Comparison of ENCODE assay signal across 8 cellular contexts in genomic region chr2:55518846-55519167, GRCh38. TPM values are rescaled to one million over a fixed set of nuclear protein-coding genes. Genes with fewer than 3 reads are reported as not detected.
A peak's percentile ranks its signal among the peaks of the same experiment; 100 is the strongest.
DNase-seq lines count a peak whose midpoint lies in the region; ATAC-seq, FAIRE-seq and TF ChIP-seq lines count a peak whose summit lies in the region.

No MANE protein-coding gene starts in this region.

- no peaks in the 10 kb centered on the region for H3F3A ChIP-seq in Loucy (ENCODE audit: low read depth)

- peak overlapping the region; percentile 91 for H3K27ac Mint-ChIP-seq in astrocyte (ENCODE audit: unreplicated experiment)

- H3K9ac ChIP-seq in Loucy (ENCODE audit: low read depth, low read length, poor library complexity, severe bottlenecking), result peak overlapping the region; percentile 73
- peak overlapping the region; percentile 87 for H3K9ac ChIP-seq in astrocyte (ENCODE audit: low read length)
- H3K9ac ChIP-seq in iPS-20b (ENCODE audit: low read depth, low read length), result peak overlapping the region; percentile 67; the same call in 1 of the 2 replicates

- H3K79me2 ChIP-seq in Loucy (ENCODE audit: insufficient read depth, low read length), result no peaks in the 10 kb centered on the region
- H3K79me2 ChIP-seq in astrocyte (ENCODE audit: insufficient read depth, low read length), result peaks cover 6% of the 10 kb centered on the region

- H3K36me3 Mint-ChIP-seq in astrocyte (ENCODE audit: low read depth, unreplicated experiment), result no peaks in the 10 kb centered on the region

- ATAC-seq in GM21360 (IDR thresholded peaks at IDR 0.05; ENCODE audit: unreplicated experiment), result peak; percentile 1

- H3K9me2 ChIP-seq in Loucy (replicated peaks; ENCODE audit: low read depth, low read length), result no peaks in the 10 kb centered on the region

- TF ChIP-seq POLR2A in spleen (IDR thresholded peaks at IDR 0.05), result no peak

- DNase-seq in EL, result peak; percentile 25
- no peak for DNase-seq in astrocyte (ENCODE audit: low read depth)
- DNase-seq in spleen, result no peak
- DNase-seq in activated CD4-positive, CD25-positive, alpha-beta regulatory T cell treated with anti-CD3 and anti-CD28 coated beads, Interleukin-2, amount 50 U/mL, for 72 hours, result no peak
- no peak for DNase-seq in NCI-H2196 (lab: John Stamatoyannopoulos, UW; ENCODE audit: unreplicated experiment)

- no peaks in the 10 kb centered on the region for H3K9me3 Mint-ChIP-seq in astrocyte (ENCODE audit: unreplicated experiment)

- peak overlapping the region; percentile 94 for H2AFZ ChIP-seq in Loucy (ENCODE audit: low read length)
- peak overlapping the region; percentile 58 for H2AFZ ChIP-seq in astrocyte (ENCODE audit: low read depth, low read length)

- H3K27ac ChIP-seq in astrocyte (ENCODE audit: low read depth, low read length), result peak overlapping the region; percentile 77
- H3K27ac ChIP-seq in iPS-20b (ENCODE audit: low read length), result no peak overlapping the region
- H3K27ac ChIP-seq in spleen, result peak overlapping the region; percentile 87 to 95 (median 92)

- H3K4me2 ChIP-seq in Loucy (ENCODE audit: low read depth, low read length, poor library complexity, severe bottlenecking) (peak overlapping the region; percentile 82), astrocyte (ENCODE audit: low read length) (peak overlapping the region; percentile 93)

- H3K4me1 ChIP-seq in Loucy (ENCODE audit: insufficient read depth, low read length, poor library complexity, severe bottlenecking), result peaks cover 14% of the 10 kb centered on the region
- H3K4me1 ChIP-seq in astrocyte (ENCODE audit: insufficient read depth, low read length), result no peaks in the 10 kb centered on the region
- 0 out of 2 replicates have a peak, but pooled peaks cover 3% of the 10 kb centered on the region for H3K4me1 ChIP-seq in iPS-20b (ENCODE audit: insufficient read depth, low read length)
- H3K4me1 ChIP-seq in spleen, result peaks cover 6 to 30% (median 19%) of the 10 kb centered on the region in 6 donors

- H3K27me3 Mint-ChIP-seq in astrocyte (ENCODE audit: low read depth, unreplicated experiment), result no peaks in the 10 kb centered on the region

- intact Hi-C loops in spleen (cut with DNase I; ENCODE audit: low total_unique reads), result loop anchor here (10.0 kb wide), 1 partner anchor 94 kb away; no protein-coding TSS in a partner anchor

- H3K4me3 Mint-ChIP-seq in astrocyte (ENCODE audit: unreplicated experiment), result peak overlapping the region; percentile 97

- H3K4me3 ChIP-seq in Loucy (ENCODE audit: low read length, poor library complexity, severe bottlenecking) (peak overlapping the region; percentile 86), astrocyte (ENCODE audit: insufficient read depth, low read depth, low read length) (peak overlapping the region; percentile 83), iPS-20b (ENCODE audit: low read length) (peak overlapping the region; percentile 78), spleen (peak overlapping the region; percentile 82 to 97 (median 94))

- no peak for FAIRE-seq in astrocyte (lab: Jason Lieb, UNC)

- TF ChIP-seq CTCF in Loucy (conservative IDR thresholded peaks at IDR 0.05; ENCODE audit: low read length) (no peak), astrocyte (IDR thresholded peaks at IDR 0.05; ENCODE audit: insufficient read depth, low read depth, low read length) (no peak), spleen (IDR thresholded peaks at IDR 0.05 in 8 of 11, conservative IDR thresholded peaks at IDR 0.05 in 3 of 11) (peak in 1 of 11 experiments; percentile 3)

- H3K4me1 Mint-ChIP-seq in astrocyte (ENCODE audit: low read depth, unreplicated experiment), result peaks cover 7% of the 10 kb centered on the region

- WGBS in spleen, 5 donors, result 26 to 43% (median 35%) methylated on average over 9 of the region's 9 CpGs

- H4K20me1 ChIP-seq in Loucy (ENCODE audit: insufficient read depth, low read length, poor library complexity, severe bottlenecking), result no peaks in the 10 kb centered on the region
- H4K20me1 ChIP-seq in astrocyte (ENCODE audit: insufficient read depth, low read length), result no peaks in the 10 kb centered on the region

- H3K9me3 ChIP-seq in Loucy (ENCODE audit: insufficient read depth, low read depth, low read length) (no peaks in the 10 kb centered on the region), astrocyte (ENCODE audit: insufficient read depth, low read depth, low read length) (no peaks in the 10 kb centered on the region), iPS-20b (ENCODE audit: insufficient read depth, low read depth, low read length) (no peaks in the 10 kb centered on the region), spleen (no peaks in the 10 kb centered on the region)

- H3K36me3 ChIP-seq in Loucy (ENCODE audit: insufficient read depth, low read length), result no peaks in the 10 kb centered on the region
- H3K36me3 ChIP-seq in astrocyte (ENCODE audit: insufficient read depth, low read length), result peaks cover 2% of the 10 kb centered on the region
- peaks cover 4% of the 10 kb centered on the region; the same call in 1 of the 2 replicates for H3K36me3 ChIP-seq in iPS-20b (ENCODE audit: insufficient read depth, low read depth, low read length)
- peaks cover 0 to 7% (median 1%) of the 10 kb centered on the region in 6 donors for H3K36me3 ChIP-seq in spleen

- H3K27me3 ChIP-seq in Loucy (ENCODE audit: insufficient read depth, low read length, poor library complexity, severe bottlenecking) (no peaks in the 10 kb centered on the region), astrocyte (ENCODE audit: insufficient read depth, low read length) (no peaks in the 10 kb centered on the region), iPS-20b (ENCODE audit: insufficient read depth, low read length) (peaks cover 8% of the 10 kb centered on the region; the same call in 1 of the 2 replicates), spleen (replicated peaks in 1 of 7) (no peaks in the 10 kb centered on the region)

RNA-seq across cellular contexts. Expression of gene CFAP36, which starts 0.7 kb away (rescaled TPM):
- total RNA-seq in astrocyte (23.6 and 28.5 TPM in 2 replicates), spleen (10 to 100 TPM in 5 of 7 donors, 1 to 10 TPM in 2; 6.7 to 21.7 (median 15.6) TPM)
- 10 to 100 TPM; 23.8 to 34.8 (median 25.0) TPM for polyA plus RNA-seq in spleen
